ENCODE assay signal across 12 cellular contexts in genomic region chr1:164673584-164674214, GRCh38.
A peak's percentile ranks its signal among the peaks of the same experiment; 100 is the strongest.
DNase-seq lines count a peak whose midpoint lies in the region; ATAC-seq and TF ChIP-seq lines count a peak whose summit lies in the region.
"Had no signal": no experiment of that assay in that cellular context is flagged by ENCODE, and none has a peak within 500 bp of the region (broad histone marks: within the 10 kb centered on the region; RNA-seq: fewer than 3 reads in every experiment).

No MANE protein-coding gene starts in this region.

- no peak overlapping the region for H3K9ac ChIP-seq in SK-N-SH
- no peak overlapping the region for H3K9ac ChIP-seq in stomach smooth muscle (ENCODE audit: low read length in 2 of 2)

- DNase-seq in SK-N-SH: peak; percentile 53
- peak; percentile 18 for DNase-seq in NCI-H460 (ENCODE audit: extremely low read depth, low read depth)
- no peak for DNase-seq in epithelial cell of proximal tubule (ENCODE audit: low read depth)
- DNase-seq in activated CD4-positive, alpha-beta T cell treated with anti-CD3 and anti-CD28 coated beads, Interleukin-2, amount 50 U/mL, for 48 hours: no peak
- DNase-seq: CD4-positive, CD25-positive, alpha-beta regulatory T cell; NCI-H510A; upper lobe of left lung had no signal

- no peaks in the 10 kb centered on the region for H3F3A ChIP-seq in SK-N-SH (replicated peaks; ENCODE audit: insufficient read depth)

- CTCF ChIA-PET in SK-N-SH (lab: Yijun Ruan, JAX): interaction anchor here (0.7 to 3.1 kb wide), 19 partner anchors 9 to 211 kb away, joined by 3 to 13 read pairs (median 3); no protein-coding TSS in a partner anchor

- H2AFZ ChIP-seq in SK-N-SH (ENCODE audit: low read depth): no peak overlapping the region

- H3K4me2 ChIP-seq in SK-N-SH: no peak overlapping the region

- TF ChIP-seq EP300 in SK-N-SH (IDR thresholded peaks at IDR 0.05; ENCODE audit: borderline replicate concordance in 1 of 2, low read depth in 1 of 2, low read length in 1 of 2): no peak

- no peaks in the 10 kb centered on the region for H3K79me2 ChIP-seq in SK-N-SH (ENCODE audit: insufficient read depth)

- peak; percentile 31; the same call in 1 of the 2 replicates for TF ChIP-seq RAD21 in SK-N-SH (IDR thresholded peaks at IDR 0.05; ENCODE audit: low read length)

- H3K4me1 ChIP-seq in SK-N-SH (ENCODE audit: control insufficient read depth in 1 of 2, insufficient read depth in 2 of 2, low read depth in 1 of 2, low read length in 1 of 2) (peaks cover 0 to 14% of the 10 kb centered on the region in 2 experiments; a peak in 2 of 4 replicates), stomach smooth muscle (ENCODE audit: control insufficient read depth, insufficient read depth, low read length) (peaks cover 38% of the 10 kb centered on the region)

- no peaks in the 10 kb centered on the region for H4K20me1 ChIP-seq in SK-N-SH (ENCODE audit: insufficient read depth)

- H3K27ac ChIP-seq in SK-N-SH (ENCODE audit: low read depth in 2 of 2, low read length in 1 of 2) (no peak overlapping the region), stomach smooth muscle (ENCODE audit: low read length) (peak overlapping the region; percentile 11)
- H3K27ac ChIP-seq: upper lobe of left lung had no signal

- H3K9me3 ChIP-seq in SK-N-SH (no peaks in the 10 kb centered on the region), stomach smooth muscle (ENCODE audit: control insufficient read depth in 2 of 2, low read length in 2 of 2) (no peaks in the 10 kb centered on the region)
- H3K9me3 ChIP-seq: HAP-1, upper lobe of left lung had no signal

- H3K27me3 ChIP-seq in SK-N-SH (ENCODE audit: insufficient read depth) (no peaks in the 10 kb centered on the region), stomach smooth muscle (ENCODE audit: control insufficient read depth in 1 of 2, insufficient read depth in 2 of 2, low read length in 2 of 2) (no peaks in the 10 kb centered on the region)
- H3K27me3 ChIP-seq: upper lobe of left lung had no signal

- H3K36me3 ChIP-seq in SK-N-SH (replicated peaks in 1 of 2; ENCODE audit: control insufficient read depth in 1 of 2, insufficient read depth in 2 of 2, low read length in 1 of 2): no peaks in the 10 kb centered on the region
- peaks cover 0 to 2% of the 10 kb centered on the region in 2 donors for H3K36me3 ChIP-seq in stomach smooth muscle (ENCODE audit: control insufficient read depth in 2 of 2, insufficient read depth in 2 of 2, low read length in 2 of 2)
- H3K36me3 ChIP-seq: HAP-1, upper lobe of left lung had no signal

- no peak for ATAC-seq in SK-N-SH treated with all-trans-retinoic acid at 6 μM for 48 hours
- ATAC-seq in GM18502 (IDR thresholded peaks at IDR 0.05; ENCODE audit: poor library complexity, unreplicated experiment): no peak
- no peak for ATAC-seq in HG03460 (IDR thresholded peaks at IDR 0.05; ENCODE audit: unreplicated experiment)

- H3K4me3 ChIP-seq in SK-N-SH (ENCODE audit: low read depth in 2 of 2, low read length in 1 of 2): peak overlapping the region in 1 of 2 experiments; percentile 39; a peak in 1 of 4 replicates
- H3K4me3 ChIP-seq in epithelial cell of proximal tubule (ENCODE audit: low read depth, low read length): no peak overlapping the region
- no peak overlapping the region for H3K4me3 ChIP-seq in stomach smooth muscle (ENCODE audit: low read length in 2 of 2)
- H3K4me3 ChIP-seq: HAP-1, upper lobe of left lung had no signal

- WGBS in SK-N-SH (ENCODE audit: low lambda C conversion rate): 93% methylated on average over 14 of the region's 14 CpGs

- H3K9me2 ChIP-seq in SK-N-SH: no peaks in the 10 kb centered on the region

- TF ChIP-seq CTCF in SK-N-SH (IDR thresholded peaks at IDR 0.05) (peak; percentile 70), epithelial cell of proximal tubule (conservative IDR thresholded peaks at IDR 0.05; ENCODE audit: low read depth, low read length) (peak; percentile 63)

- POLR2A ChIA-PET in SK-N-SH (lab: Yijun Ruan, JAX): interaction anchor here (0.7 kb wide), 1 partner anchor 285 kb away, joined by 3 read pairs; no protein-coding TSS in a partner anchor

TF ChIP-seq in SK-N-SH, 30 proteins besides CTCF, POLR2A, EP300 and RAD21:
- no peak for TF ChIP-seq TCF12 (IDR thresholded peaks at IDR 0.05)

TF ChIP-seq in SK-N-SH treated with all-trans-retinoic acid at 6 μM for 48 hours, 23 proteins besides CTCF, POLR2A, EP300 and RAD21 (continues in another document):
- TF ChIP-seq ZNF70 (CRISPR knock-in tag; IDR thresholded peaks at IDR 0.05) (no peak), ZFP30 (CRISPR knock-in tag; IDR thresholded peaks at IDR 0.05) (no peak), GLIS3 (CRISPR knock-in tag; IDR thresholded peaks at IDR 0.05) (no peak), CSRNP3 (CRISPR knock-in tag; IDR thresholded peaks at IDR 0.05) (no peak), ZNF8 (CRISPR knock-in tag; IDR thresholded peaks at IDR 0.05) (no peak), BACH2 (CRISPR knock-in tag; IDR thresholded peaks at IDR 0.05; ENCODE audit: borderline replicate concordance) (no peak), ZNF565 (CRISPR knock-in tag; conservative IDR thresholded peaks at IDR 0.05; ENCODE audit: low read depth) (no peak), POU6F1 (CRISPR knock-in tag; IDR thresholded peaks at IDR 0.05; ENCODE audit: borderline replicate concordance, low read depth) (no peak), RARB (CRISPR knock-in tag; IDR thresholded peaks at IDR 0.05) (no peak), ZC3H10 (CRISPR knock-in tag; IDR thresholded peaks at IDR 0.05) (no peak), PPARA (CRISPR knock-in tag; IDR thresholded peaks at IDR 0.05; ENCODE audit: borderline replicate concordance) (no peak), ZFP3 (CRISPR knock-in tag; IDR thresholded peaks at IDR 0.05) (no peak), ESRRG (CRISPR knock-in tag; IDR thresholded peaks at IDR 0.05) (no peak), CREB5 (CRISPR knock-in tag; IDR thresholded peaks at IDR 0.05; ENCODE audit: low read depth) (no peak), TOX (CRISPR knock-in tag; IDR thresholded peaks at IDR 0.05; ENCODE audit: borderline replicate concordance) (no peak), PATZ1 (CRISPR knock-in tag; IDR thresholded peaks at IDR 0.05; ENCODE audit: borderline replicate concordance) (no peak)

Comparison
In these comparisons a context has a peak if more than half of its experiments do, and no peak if none do; other contexts are left out.
1. DNase-seq: peak in SK-N-SH (single experiment) and NCI-H460 (single experiment); none in epithelial cell of proximal tubule (single experiment) and activated CD4-positive, alpha-beta T cell treated with anti-CD3 and anti-CD28 coated beads, Interleukin-2, amount 50 U/mL, for 48 hours (0 of 2).